Comparison of ENCODE assay signal across 8 cellular contexts in the genomic region with DNA sequence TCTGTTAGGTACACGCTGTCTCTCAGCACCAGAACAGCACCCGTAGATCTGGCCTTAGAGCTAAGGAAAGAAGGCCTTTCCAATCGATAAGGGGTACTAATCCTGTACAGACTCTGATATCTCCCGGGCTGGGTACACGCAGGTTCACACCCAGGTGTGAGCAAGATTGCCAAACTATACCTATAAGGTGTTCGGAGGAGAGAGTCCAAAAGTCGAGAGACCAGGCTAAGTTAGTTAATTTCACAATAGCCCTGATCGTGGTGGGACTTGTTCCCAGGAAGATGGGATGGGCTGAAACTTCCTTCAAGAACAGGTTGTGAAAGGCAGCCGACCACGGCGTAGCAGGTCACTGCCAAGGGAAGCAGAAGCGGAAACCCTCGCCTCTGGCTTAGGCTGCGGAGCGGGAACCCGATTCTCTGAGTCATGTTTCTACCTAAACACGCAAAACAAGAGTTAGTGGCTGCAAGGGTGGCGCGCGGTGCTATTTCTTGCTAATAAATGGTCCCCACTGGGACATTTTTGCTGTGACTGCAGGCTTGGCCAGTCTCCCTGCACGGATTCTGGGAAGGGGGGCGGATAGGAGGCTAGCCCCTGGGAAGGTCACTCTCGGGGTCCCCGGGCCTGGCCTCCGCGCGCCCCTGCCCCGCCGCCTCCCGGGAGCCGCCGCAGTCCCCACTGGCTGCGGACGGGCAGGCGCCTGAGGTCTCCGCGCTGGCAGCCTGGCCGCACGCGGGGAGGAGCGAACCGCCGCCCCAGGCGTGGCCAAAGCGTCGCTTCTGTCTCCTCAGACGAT.
DNase-seq lines count a peak whose midpoint lies in the region; ATAC-seq, FAIRE-seq and TF ChIP-seq lines count a peak whose summit lies in the region.

No MANE protein-coding gene starts in this region.

- H3K36me3 ChIP-seq in OCI-LY3 (replicated peaks; ENCODE audit: low read depth, low read length): no peaks in the 10 kb centered on the region
- H3K36me3 ChIP-seq in K562 (ENCODE audit: control insufficient read depth, insufficient read depth, low read length): no peaks in the 10 kb centered on the region
- H3K36me3 ChIP-seq in ovary: no peaks in the 10 kb centered on the region

- H3K9ac ChIP-seq in OCI-LY3 (ENCODE audit: low read length) (peak overlapping the region; percentile 58; the same call in 1 of the 2 replicates), K562 (ENCODE audit: insufficient read depth in 1 of 2, low read depth in 2 of 2, low read length in 2 of 2) (no peak overlapping the region)

- in situ Hi-C loops in K562 (cut with MboI): no loop called here

- H3K27ac ChIP-seq in OCI-LY3 (ENCODE audit: low read length) (no peak overlapping the region), K562 (ENCODE audit: extremely low read depth, low read depth, low read length) (no peak overlapping the region), ovary (no peak overlapping the region)

- H4K20me1 ChIP-seq in OCI-LY3 (ENCODE audit: insufficient read depth, low read length) (no peaks in the 10 kb centered on the region), K562 (replicated peaks; ENCODE audit: control insufficient read depth, insufficient read depth, low read length) (no peaks in the 10 kb centered on the region)

- CTCF ChIA-PET in K562 (lab: Yijun Ruan, JAX; ENCODE audit: low intra/inter-chr PET ratio): no interaction called here

- TF ChIP-seq EP300 in K562 (IDR thresholded peaks at IDR 0.05; ENCODE audit: low read length) (no peak), ovary (IDR thresholded peaks at IDR 0.05) (no peak)

- DNase-seq in AG09309 (ENCODE audit: low read depth) (no peak), K562 (ENCODE audit: extremely low read depth in 1 of 4, low spot score in 3 of 4) (peak in 2 of 4 experiments; percentile 13 to 14), left colon (peak; percentile 47 to 65), T-helper 9 cell (no peak), ovary (no peak)
- DNase-seq in stimulated activated CD8-positive, alpha-beta memory T cell treated with anti-CD3 and anti-CD28 coated beads, Interleukin-15, amount 100 ng/mL, for 48 hours (ENCODE audit: low read depth in 2 of 2): peak; percentile 3 to 14

- no peak for FAIRE-seq in K562 (lab: Jason Lieb, UNC)

- no peaks in the 10 kb centered on the region for H3K79me2 ChIP-seq in OCI-LY3 (ENCODE audit: low read length)
- H3K79me2 ChIP-seq in K562 (ENCODE audit: control insufficient read depth, insufficient read depth, low read length): no peaks in the 10 kb centered on the region

- H3K4me2 ChIP-seq in OCI-LY3 (ENCODE audit: low read length) (peak overlapping the region; percentile 65), K562 (ENCODE audit: insufficient read depth, low read length) (peak overlapping the region; percentile 53)

- no peaks in the 10 kb centered on the region for H3K9me3 ChIP-seq in OCI-LY3 (ENCODE audit: insufficient read depth, low read length)
- H3K9me3 ChIP-seq in K562 (replicated peaks; ENCODE audit: control insufficient read depth, insufficient read depth, low read depth, low read length): no peaks in the 10 kb centered on the region
- H3K9me3 ChIP-seq in ovary: peaks cover 0 to 5% of the 10 kb centered on the region in 2 donors

- intact Hi-C loops in K562 (cut with micrococcal nuclease): loop anchor here (10.0 kb wide), 1 partner anchor 723 kb away; no protein-coding TSS in a partner anchor
- intact Hi-C loops in left colon (cut with DNase I, micrococcal nuclease): no loop called here
- intact Hi-C loops in ovary (cut with DNase I): no loop called here

- peak overlapping the region; percentile 13 for H3K4me3 ChIP-seq in AG09309 (ENCODE audit: control insufficient read depth, low read depth, low read length)
- peak overlapping the region; percentile 77 for H3K4me3 ChIP-seq in OCI-LY3 (ENCODE audit: low read length)
- peak overlapping the region; percentile 17; the same call in 1 of the 2 replicates for H3K4me3 ChIP-seq in K562
- no peak overlapping the region for H3K4me3 ChIP-seq in ovary

- no peaks in the 10 kb centered on the region for H3K27me3 ChIP-seq in OCI-LY3 (ENCODE audit: low read depth, low read length)
- H3K27me3 ChIP-seq in K562 (ENCODE audit: control insufficient read depth in 2 of 2, insufficient read depth in 2 of 2, low read length in 2 of 2): peaks cover 23 to 24% of the 10 kb centered on the region in 2 experiments
- no peaks in the 10 kb centered on the region for H3K27me3 ChIP-seq in ovary

- POLR2A ChIA-PET in K562 (lab: Yijun Ruan, JAX): no interaction called here

- peaks cover 14% of the 10 kb centered on the region for H3K4me1 ChIP-seq in OCI-LY3 (ENCODE audit: low read length)
- H3K4me1 ChIP-seq in K562 (replicated peaks in 1 of 2; ENCODE audit: control insufficient read depth in 2 of 2, insufficient read depth in 2 of 2, low read length in 2 of 2): peaks cover 0 to 6% of the 10 kb centered on the region in 2 experiments; a peak in 2 of 5 replicates
- H3K4me1 ChIP-seq in ovary (ENCODE audit: insufficient read depth): peaks cover 2% of the 10 kb centered on the region

- TF ChIP-seq RAD21 in K562 (CRISPR knock-in tag; conservative IDR thresholded peaks at IDR 0.05 in 1 of 2, IDR thresholded peaks at IDR 0.05 in 1 of 2): no peak

- no TSS peak for BruUV-seq in K562 (replicated peaks; lab: Mats Ljungman, UMichigan)

- peak; percentile 58 for ATAC-seq in GM21619 (IDR thresholded peaks at IDR 0.05; ENCODE audit: unreplicated experiment)
- peak; percentile 83 for ATAC-seq in K562
- peak; percentile 91 for ATAC-seq in left colon

- H2AFZ ChIP-seq in OCI-LY3 (ENCODE audit: low read depth, low read length): peak overlapping the region; percentile 77; the same call in 1 of the 2 replicates
- H2AFZ ChIP-seq in K562 (ENCODE audit: low read depth, low read length): peak overlapping the region; percentile 38

- no peak for TF ChIP-seq CTCF in AG09309 (IDR thresholded peaks at IDR 0.05; ENCODE audit: control insufficient read depth, insufficient read depth, low read depth, low read length, missing control alignments)
- no peak for TF ChIP-seq CTCF in OCI-LY3 (IDR thresholded peaks at IDR 0.05; ENCODE audit: low read depth, low read length)
- no peak for TF ChIP-seq CTCF in K562 (IDR thresholded peaks at IDR 0.05 in 2 of 3, conservative IDR thresholded peaks at IDR 0.05 in 1 of 3; ENCODE audit: insufficient read depth in 2 of 3, low read depth in 1 of 3, low read length in 3 of 3)
- no peak for TF ChIP-seq CTCF in ovary (IDR thresholded peaks at IDR 0.05)

- 11% methylated on average over 38 of the region's 47 CpGs for WGBS in K562 (ENCODE audit: insufficient coverage, low coverage, missing lambda C conversion rate)
- WGBS in ovary, 3 donors: 14 to 18% (median 16%) methylated on average over 43 to 47 of the region's 47 CpGs

- H3K9me1 ChIP-seq in K562 (ENCODE audit: control insufficient read depth, insufficient read depth, low read length): no peaks in the 10 kb centered on the region

- TF ChIP-seq POLR2A in K562 (conservative IDR thresholded peaks at IDR 0.05) (no peak), ovary (IDR thresholded peaks at IDR 0.05) (no peak)

TF ChIP-seq in K562, 482 proteins besides CTCF, POLR2A, EP300 and RAD21:
- TF ChIP-seq, protein P1, sequence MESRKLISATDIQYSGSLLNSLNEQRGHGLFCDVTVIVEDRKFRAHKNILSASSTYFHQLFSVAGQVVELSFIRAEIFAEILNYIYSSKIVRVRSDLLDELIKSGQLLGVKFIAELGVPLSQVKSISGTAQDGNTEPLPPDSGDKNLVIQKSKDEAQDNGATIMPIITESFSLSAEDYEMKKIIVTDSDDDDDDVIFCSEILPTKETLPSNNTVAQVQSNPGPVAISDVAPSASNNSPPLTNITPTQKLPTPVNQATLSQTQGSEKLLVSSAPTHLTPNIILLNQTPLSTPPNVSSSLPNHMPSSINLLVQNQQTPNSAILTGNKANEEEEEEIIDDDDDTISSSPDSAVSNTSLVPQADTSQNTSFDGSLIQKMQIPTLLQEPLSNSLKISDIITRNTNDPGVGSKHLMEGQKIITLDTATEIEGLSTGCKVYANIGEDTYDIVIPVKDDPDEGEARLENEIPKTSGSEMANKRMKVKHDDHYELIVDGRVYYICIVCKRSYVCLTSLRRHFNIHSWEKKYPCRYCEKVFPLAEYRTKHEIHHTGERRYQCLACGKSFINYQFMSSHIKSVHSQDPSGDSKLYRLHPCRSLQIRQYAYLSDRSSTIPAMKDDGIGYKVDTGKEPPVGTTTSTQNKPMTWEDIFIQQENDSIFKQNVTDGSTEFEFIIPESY (CRISPR knock-in tag; IDR thresholded peaks at IDR 0.05): peak; percentile 41; the same call in 1 of the 2 replicates
- TF ChIP-seq, protein P2, sequence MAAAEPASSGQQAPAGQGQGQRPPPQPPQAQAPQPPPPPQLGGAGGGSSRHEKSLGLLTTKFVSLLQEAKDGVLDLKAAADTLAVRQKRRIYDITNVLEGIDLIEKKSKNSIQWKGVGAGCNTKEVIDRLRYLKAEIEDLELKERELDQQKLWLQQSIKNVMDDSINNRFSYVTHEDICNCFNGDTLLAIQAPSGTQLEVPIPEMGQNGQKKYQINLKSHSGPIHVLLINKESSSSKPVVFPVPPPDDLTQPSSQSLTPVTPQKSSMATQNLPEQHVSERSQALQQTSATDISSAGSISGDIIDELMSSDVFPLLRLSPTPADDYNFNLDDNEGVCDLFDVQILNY (CRISPR knock-in tag; IDR thresholded peaks at IDR 0.05): no peak
- TF ChIP-seq YBX1 (IDR thresholded peaks at IDR 0.05) (no peak), EZH2 (IDR thresholded peaks at IDR 0.05; ENCODE audit: borderline replicate concordance, low read depth, low read length) (peak; percentile 87; the same call in 1 of the 2 replicates)

Comparison
In these comparisons a context has a peak if more than half of its experiments do, and no peak if none do; other contexts are left out.
1. DNase-seq: peak in left colon (2 of 2) and stimulated activated CD8-positive, alpha-beta memory T cell treated with anti-CD3 and anti-CD28 coated beads, Interleukin-15, amount 100 ng/mL, for 48 hours (2 of 2); none in AG09309 (single experiment), T-helper 9 cell (single experiment) and ovary (0 of 5).
2. Peak in every context shown above with its lines, with median percentiles within 50 percentile points of each other: ATAC-seq.